12 cellular contexts compared by ENCODE assay signal in the genomic region with DNA sequence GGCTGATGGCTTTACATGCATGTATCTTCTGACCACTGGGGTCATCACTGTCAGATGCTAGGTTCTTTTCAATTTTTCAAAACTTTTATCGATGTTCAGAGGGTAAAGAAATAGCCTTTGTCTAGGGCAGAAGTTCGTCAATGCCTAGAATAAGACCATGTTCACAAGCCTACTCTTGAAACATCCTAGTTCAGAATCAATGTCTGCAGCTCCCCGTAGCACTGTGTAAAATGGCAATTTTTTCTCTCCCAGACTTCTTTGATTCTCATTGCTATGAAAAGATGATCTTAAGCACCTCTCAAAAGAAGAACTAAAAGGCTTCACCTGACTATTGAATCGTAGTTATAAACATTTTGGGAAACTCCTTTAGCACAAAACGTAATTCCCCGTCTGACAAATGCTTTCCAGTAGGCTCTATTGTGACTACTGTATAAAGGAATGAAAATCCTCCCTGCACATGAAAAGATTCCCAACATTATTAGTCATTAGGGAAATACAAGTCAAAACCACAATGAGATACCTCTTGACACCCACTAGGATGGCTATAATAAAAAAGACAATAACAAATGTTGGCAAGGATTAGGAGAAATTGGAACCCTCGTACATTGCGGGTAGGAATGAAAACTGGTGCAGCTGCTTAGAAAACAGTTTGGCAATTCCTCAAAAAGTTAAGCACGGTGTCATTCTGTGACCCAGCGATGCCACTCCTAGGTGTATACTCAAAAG.
DNase-seq lines count a peak whose midpoint lies in the region; ATAC-seq and TF ChIP-seq lines count a peak whose summit lies in the region.
"Had no signal": no experiment of that assay in that cellular context is flagged by ENCODE, and none has a peak within 500 bp of the region (broad histone marks: within the 10 kb centered on the region; RNA-seq: fewer than 3 reads in every experiment).

No MANE protein-coding gene starts in this region.

- no peak overlapping the region for H3K4ac ChIP-seq in IMR-90 (ENCODE audit: low read depth, low read length)

- POLR2A ChIA-PET in IMR-90 (lab: Charles Lee; ENCODE audit: unreplicated experiment) = no interaction called here
- POLR2A ChIA-PET in A673 (lab: Charles Lee; ENCODE audit: low non-redundant PET) = no interaction called here

- peak overlapping the region; percentile 40; the same call in 1 of the 2 replicates for H3K18ac ChIP-seq in IMR-90 (ENCODE audit: low read depth, low read length)

- no peak overlapping the region for H3K27ac ChIP-seq in IMR-90 (ENCODE audit: insufficient read depth, low read length)
- no peak overlapping the region for H3K27ac ChIP-seq in left lung
- H3K27ac ChIP-seq in A673 (ENCODE audit: low read depth, low read length, poor library complexity, severe bottlenecking) = no peak overlapping the region

- H2BK15ac ChIP-seq in IMR-90 (ENCODE audit: low read depth, low read length) = 0 out of 3 replicates have a peak overlapping the region, but pooled peaks have one; percentile 29

- 0 out of 2 replicates have a peak overlapping the region, but pooled peaks have one; percentile 27 for H2BK20ac ChIP-seq in IMR-90 (ENCODE audit: low read depth, low read length)

- DNase-seq in AG10803 (ENCODE audit: low read depth) (peak; percentile 91), IMR-90 (peak; percentile 95), astrocyte of the spinal cord (ENCODE audit: low read depth, low spot score) (peak; percentile 95), left lung (no peak), A673 (ENCODE audit: low spot score) (no peak), KBM-7 (no peak)
- no peak for DNase-seq in NK-92 treated with Interleukin-12 subunit alpha and Interleukin-12 subunit beta, amount 100 ng/mL, for 24 hours (lab: John Stamatoyannopoulos, UW)
- DNase-seq: activated CD4-positive, alpha-beta T cell treated with anti-CD3 and anti-CD28 coated beads, Interleukin-2, amount 50 U/mL, for 1 hour; DMS153; NCI-H2081 treated with DMSO at 0.1 percent for 48 hours had no signal

- no peak overlapping the region for H3K56ac ChIP-seq in IMR-90 (ENCODE audit: extremely low read depth, insufficient read depth, low read length)

- no peak overlapping the region for H4K5ac ChIP-seq in IMR-90 (ENCODE audit: low read depth, low read length)

- no peak overlapping the region for H2BK5ac ChIP-seq in IMR-90 (ENCODE audit: low read depth, low read length, poor library complexity, severe bottlenecking)

- H3K14ac ChIP-seq in IMR-90 (replicated peaks; ENCODE audit: low read depth, low read length) = no peak overlapping the region

- BruUV-seq in IMR-90 (replicated peaks; lab: Mats Ljungman, UMichigan) (no TSS peak), A673 (replicated peaks; lab: Mats Ljungman, UMichigan) (no TSS peak)

- peak overlapping the region; percentile 77; the same call in 1 of the 2 replicates for H3K4me2 ChIP-seq in IMR-90 (ENCODE audit: low read depth, low read length)

- H3K9me1 ChIP-seq in IMR-90 (ENCODE audit: insufficient read depth, low read length) = no peaks in the 10 kb centered on the region

- dilution Hi-C loops in IMR-90 (cut with HindIII; ENCODE audit: low sequenced_read_pairs, unreplicated experiment) = no loop called here

- in situ Hi-C loops in IMR-90 (cut with MboI; ENCODE audit: low sequenced_read_pairs) = no loop called here
- in situ Hi-C loops in astrocyte of the spinal cord (cut with HindIII; ENCODE audit: low sequenced_read_pairs) = no loop called here
- in situ Hi-C loops in KBM-7 (cut with MboI; ENCODE audit: low pct_unique_long_range_greater_than_20kb, low sequenced_read_pairs) = no loop called here

- peak; percentile 8; the same call in 1 of the 2 replicates for TF ChIP-seq RAD21 in IMR-90 (IDR thresholded peaks at IDR 0.05; ENCODE audit: low read length)

- H2AK9ac ChIP-seq in IMR-90 (replicated peaks; ENCODE audit: low read depth, low read length, poor library complexity) = no peak overlapping the region

- no peak overlapping the region for H3K9ac ChIP-seq in IMR-90 (ENCODE audit: low read depth, low read length)

- H3K36me3 ChIP-seq in IMR-90 (ENCODE audit: control insufficient read depth, insufficient read depth, low read length) (no peaks in the 10 kb centered on the region), left lung (peaks cover 0 to 14% of the 10 kb centered on the region in 2 donors), A673 (ENCODE audit: insufficient read depth, low read length, poor library complexity, severe bottlenecking) (no peaks in the 10 kb centered on the region)

- no peak overlapping the region for H4K8ac ChIP-seq in IMR-90 (ENCODE audit: low read depth in 2 of 2, low read length in 2 of 2)

- H3K9me3 ChIP-seq in IMR-90 (ENCODE audit: control insufficient read depth, insufficient read depth, low read length) = no peaks in the 10 kb centered on the region
- H3K9me3 ChIP-seq in left lung = no peaks in the 10 kb centered on the region
- no peaks in the 10 kb centered on the region for H3K9me3 ChIP-seq in A673 (ENCODE audit: low read depth, low read length, poor library complexity, severe bottlenecking)

- peak; percentile 94 for ATAC-seq in IMR-90 (ENCODE audit: low read depth)
- ATAC-seq in left lung = peak; percentile 48
- ATAC-seq in HG03571 (IDR thresholded peaks at IDR 0.05; ENCODE audit: unreplicated experiment) = no peak
- ATAC-seq: stimulated activated effector memory CD8-positive, alpha-beta T cell treated with anti-CD3 and anti-CD28 coated beads, Interleukin-12 subunit alpha, Interleukin-12 subunit beta, amount 100 ng/mL, for 72 hours had no signal

- H3K27me3 ChIP-seq in IMR-90 (ENCODE audit: control insufficient read depth, insufficient read depth, low read length) (peaks cover 11% of the 10 kb centered on the region), left lung (no peaks in the 10 kb centered on the region), A673 (replicated peaks; ENCODE audit: insufficient read depth, low read depth, low read length, poor library complexity) (no peaks in the 10 kb centered on the region)

- CTCF ChIA-PET in IMR-90 (lab: Yijun Ruan, JAX) = no interaction called here
- CTCF ChIA-PET in A673 (lab: Charles Lee) = no interaction called here

- TF ChIP-seq CTCF in AG10803 (conservative IDR thresholded peaks at IDR 0.05; ENCODE audit: low read length) (no peak), IMR-90 (conservative IDR thresholded peaks at IDR 0.05; ENCODE audit: low read depth, low read length) (no peak), astrocyte of the spinal cord (IDR thresholded peaks at IDR 0.05; ENCODE audit: low read depth, low read length) (no peak), left lung (IDR thresholded peaks at IDR 0.05) (no peak), A673 (conservative IDR thresholded peaks at IDR 0.05; ENCODE audit: low read depth, low read length) (no peak)

- no peak overlapping the region for H2AFZ ChIP-seq in IMR-90 (replicated peaks; ENCODE audit: low read length, poor library complexity)

- H2BK120ac ChIP-seq in IMR-90 (ENCODE audit: low read depth, low read length) = no peak overlapping the region

- H3K4me1 ChIP-seq in IMR-90 (ENCODE audit: control insufficient read depth, insufficient read depth, low read length) = peaks cover 2% of the 10 kb centered on the region; the same call in 1 of the 2 replicates
- peaks cover 0 to 9% of the 10 kb centered on the region in 2 donors for H3K4me1 ChIP-seq in left lung
- no peaks in the 10 kb centered on the region for H3K4me1 ChIP-seq in A673 (ENCODE audit: insufficient read depth, low read length, poor library complexity, severe bottlenecking)

- intact Hi-C loops in IMR-90 (cut with micrococcal nuclease) (loop anchor here (5.0 kb wide), 1 partner anchor 474 kb away; no protein-coding TSS in a partner anchor), left lung (cut with DNase I) (no loop called here), A673 (cut with micrococcal nuclease; ENCODE audit: unreplicated experiment) (no loop called here)

- H3K79me1 ChIP-seq in IMR-90 (ENCODE audit: low read depth in 1 of 2, low read length in 2 of 2) = no peaks in the 10 kb centered on the region

- no peak overlapping the region for H3K23ac ChIP-seq in IMR-90 (ENCODE audit: low read depth, low read length)

- no peak for TF ChIP-seq POLR2A in IMR-90 (IDR thresholded peaks at IDR 0.05; ENCODE audit: low read depth, low read length)

- no peak overlapping the region for H2AK5ac ChIP-seq in IMR-90 (ENCODE audit: low read depth, low read length)

- H4K91ac ChIP-seq in IMR-90 (ENCODE audit: insufficient read depth, low read depth, low read length) = no peak overlapping the region

- 80% methylated on average over 1 of the region's 10 CpGs; no CpG with 5 or more reads in 1 of the 2 experiments for WGBS in IMR-90 (ENCODE audit: extremely low coverage in 2 of 2, insufficient read length in 1 of 2), 2 experiments

- no peaks in the 10 kb centered on the region for H4K20me1 ChIP-seq in IMR-90 (ENCODE audit: insufficient read depth, low read length)

- H3K4me3 ChIP-seq in AG10803 (ENCODE audit: low read length) (no peak overlapping the region), IMR-90 (ENCODE audit: insufficient read depth, low read depth, low read length) (no peak overlapping the region), astrocyte of the spinal cord (ENCODE audit: low read depth, low read length) (no peak overlapping the region), left lung (no peak overlapping the region), A673 (ENCODE audit: low read depth, low read length, poor library complexity, severe bottlenecking) (no peak overlapping the region)

TF ChIP-seq in IMR-90, 13 proteins besides CTCF, POLR2A, EP300 and RAD21:
- peak; percentile 76 for TF ChIP-seq BHLHE40 (IDR thresholded peaks at IDR 0.05; ENCODE audit: low read depth, low read length)
- TF ChIP-seq RCOR1 (IDR thresholded peaks at IDR 0.05; ENCODE audit: insufficient replicate concordance, low read length) = peak; percentile 58
- peak; percentile 91 for TF ChIP-seq FOS (IDR thresholded peaks at IDR 0.05; ENCODE audit: low read depth, low read length)
- TF ChIP-seq MXI1 (IDR thresholded peaks at IDR 0.05; ENCODE audit: borderline replicate concordance, low read depth, low read length) = no peak
- no peak; the same call in 1 of the 2 replicates for TF ChIP-seq SMC3 (IDR thresholded peaks at IDR 0.05; ENCODE audit: low read depth, low read length)
TF ChIP-seq in IMR-90: peak in this region for 3.

Comparison
In these comparisons a context has a peak if more than half of its experiments do, and no peak if none do; other contexts are left out.
1. DNase-seq: peak in AG10803 (single experiment), IMR-90 (single experiment) and astrocyte of the spinal cord (single experiment); none in left lung (0 of 2), NK-92 treated with Interleukin-12 subunit alpha and Interleukin-12 subunit beta, amount 100 ng/mL, for 24 hours (single experiment), A673 (single experiment) and KBM-7 (single experiment).